1 cellular context compared by ENCODE assay signal in the genomic region with DNA sequence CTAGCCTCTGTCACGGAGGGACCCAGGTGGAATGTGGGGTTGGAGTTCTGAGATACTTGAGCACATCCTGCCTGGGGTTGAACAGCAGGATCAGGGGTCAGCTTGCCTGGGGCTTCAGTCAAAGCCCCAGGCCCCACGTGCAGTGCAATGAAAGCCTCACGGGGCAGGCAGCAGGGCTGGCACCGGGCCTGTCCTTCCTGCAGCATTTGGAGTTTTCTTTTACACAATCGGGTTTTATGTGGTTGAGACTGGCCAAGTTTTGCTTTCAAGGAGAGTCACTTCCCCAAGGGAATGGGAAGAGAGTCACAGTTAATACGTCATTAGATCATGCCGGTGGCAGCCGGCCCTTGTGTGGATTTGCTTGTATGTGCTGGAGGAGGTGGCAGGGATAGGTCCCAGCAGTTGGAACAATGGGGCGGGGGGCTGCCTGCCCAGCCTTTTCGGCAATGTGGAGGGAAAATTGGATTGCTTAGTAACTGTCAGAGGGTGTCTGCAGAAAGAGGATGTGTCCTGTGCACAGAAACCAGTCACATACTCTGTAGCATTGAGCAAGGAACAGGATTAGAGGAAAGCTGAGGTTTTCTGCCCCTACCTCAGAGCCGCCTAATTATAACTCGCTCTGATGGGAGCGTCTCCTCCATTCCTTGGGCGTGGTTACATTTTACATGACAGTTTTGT.
TF ChIP-seq lines count a peak whose summit lies in the region.

No MANE protein-coding gene starts in this region.

TF ChIP-seq in HEK293, 187 proteins besides CTCF, POLR2A, EP300 and RAD21 (continued from another document):
- no peak for TF ChIP-seq ZNF341 (tag by site-specific recombination; IDR thresholded peaks at IDR 0.05; ENCODE audit: low read depth)
- TF ChIP-seq SP2 (tag by site-specific recombination; IDR thresholded peaks at IDR 0.05): peak; percentile 39
- TF ChIP-seq, protein P1, sequence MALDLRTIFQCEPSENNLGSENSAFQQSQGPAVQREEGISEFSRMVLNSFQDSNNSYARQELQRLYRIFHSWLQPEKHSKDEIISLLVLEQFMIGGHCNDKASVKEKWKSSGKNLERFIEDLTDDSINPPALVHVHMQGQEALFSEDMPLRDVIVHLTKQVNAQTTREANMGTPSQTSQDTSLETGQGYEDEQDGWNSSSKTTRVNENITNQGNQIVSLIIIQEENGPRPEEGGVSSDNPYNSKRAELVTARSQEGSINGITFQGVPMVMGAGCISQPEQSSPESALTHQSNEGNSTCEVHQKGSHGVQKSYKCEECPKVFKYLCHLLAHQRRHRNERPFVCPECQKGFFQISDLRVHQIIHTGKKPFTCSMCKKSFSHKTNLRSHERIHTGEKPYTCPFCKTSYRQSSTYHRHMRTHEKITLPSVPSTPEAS (tag by site-specific recombination; IDR thresholded peaks at IDR 0.05): no peak
- no peak for TF ChIP-seq HOXD13 (CRISPR knock-in tag; IDR thresholded peaks at IDR 0.05; ENCODE audit: borderline replicate concordance)
- TF ChIP-seq, protein P2, sequence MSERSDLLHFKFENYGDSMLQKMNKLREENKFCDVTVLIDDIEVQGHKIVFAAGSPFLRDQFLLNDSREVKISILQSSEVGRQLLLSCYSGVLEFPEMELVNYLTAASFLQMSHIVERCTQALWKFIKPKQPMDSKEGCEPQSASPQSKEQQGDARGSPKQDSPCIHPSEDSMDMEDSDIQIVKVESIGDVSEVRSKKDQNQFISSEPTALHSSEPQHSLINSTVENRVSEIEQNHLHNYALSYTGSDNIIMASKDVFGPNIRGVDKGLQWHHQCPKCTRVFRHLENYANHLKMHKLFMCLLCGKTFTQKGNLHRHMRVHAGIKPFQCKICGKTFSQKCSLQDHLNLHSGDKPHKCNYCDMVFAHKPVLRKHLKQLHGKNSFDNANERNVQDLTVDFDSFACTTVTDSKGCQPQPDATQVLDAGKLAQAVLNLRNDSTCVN (tag by site-specific recombination; optimal IDR thresholded peaks at IDR 0.05): no peak
- TF ChIP-seq ZFP41 (tag by site-specific recombination; IDR thresholded peaks at IDR 0.05; ENCODE audit: borderline replicate concordance): no peak
